Comparison of ENCODE assay signal across 8 cellular contexts in genomic region chr10:127563718-127564553, GRCh38. TPM values are rescaled to one million over a fixed set of nuclear protein-coding genes. Genes with fewer than 3 reads are reported as not detected.
DNase-seq lines count a peak whose midpoint lies in the region; ATAC-seq and TF ChIP-seq lines count a peak whose summit lies in the region.
"Had no signal": no experiment of that assay in that cellular context is flagged by ENCODE, and none has a peak within 500 bp of the region (broad histone marks: within the 10 kb centered on the region; RNA-seq: fewer than 3 reads in every experiment).

No MANE protein-coding gene starts in this region.

- H3K4me3 ChIP-seq in ascending aorta, result no peak overlapping the region

- no peaks in the 10 kb centered on the region for H3K9me3 ChIP-seq in ascending aorta

- peak; percentile 53 for ATAC-seq in GM18517 (IDR thresholded peaks at IDR 0.05; ENCODE audit: unreplicated experiment)
- ATAC-seq in GM19328 (IDR thresholded peaks at IDR 0.05; ENCODE audit: unreplicated experiment), result no peak
- no peak for ATAC-seq in effector memory CD8-positive, alpha-beta T cell (replicated peaks)
- ATAC-seq: T-cell had no signal

- no peak overlapping the region for H3K4me3 Mint-ChIP-seq in nephron progenitor cell
- no peak overlapping the region for H3K4me3 Mint-ChIP-seq in effector memory CD8-positive, alpha-beta T cell
- H3K4me3 Mint-ChIP-seq: T-cell had no signal

- H3K4me1 ChIP-seq in ascending aorta, result no peaks in the 10 kb centered on the region

- H3K36me3 Mint-ChIP-seq in nephron progenitor cell (ENCODE audit: low read depth), result no peaks in the 10 kb centered on the region
- no peaks in the 10 kb centered on the region for H3K36me3 Mint-ChIP-seq in effector memory CD8-positive, alpha-beta T cell (ENCODE audit: insufficient read depth)
- H3K36me3 Mint-ChIP-seq: T-cell had no signal

- no peaks in the 10 kb centered on the region for H3K9me3 Mint-ChIP-seq in nephron progenitor cell
- H3K9me3 Mint-ChIP-seq in effector memory CD8-positive, alpha-beta T cell, result no peaks in the 10 kb centered on the region

- peak in 2 of 3 experiments; percentile 6 to 33 for TF ChIP-seq CTCF in ascending aorta (IDR thresholded peaks at IDR 0.05)
- peak; percentile 75 for TF ChIP-seq CTCF in nephron progenitor cell (IDR thresholded peaks at IDR 0.05)

- no peaks in the 10 kb centered on the region for H3K4me1 Mint-ChIP-seq in nephron progenitor cell
- no peaks in the 10 kb centered on the region for H3K4me1 Mint-ChIP-seq in effector memory CD8-positive, alpha-beta T cell (ENCODE audit: low read depth in 2 of 2)
- H3K4me1 Mint-ChIP-seq: T-cell had no signal

- intact Hi-C loops in ascending aorta (cut with DNase I), result no loop called here

- H3K27me3 ChIP-seq in ascending aorta, result no peaks in the 10 kb centered on the region

- H3K27ac ChIP-seq in ascending aorta, result no peak overlapping the region

- no peaks in the 10 kb centered on the region for H3K36me3 ChIP-seq in ascending aorta

- DNase-seq in HT-29 (ENCODE audit: low spot score) (peak; percentile 18), ascending aorta (ENCODE audit: low spot score in 2 of 2) (no peak), nephron progenitor cell (peak; percentile 59), NCI-H2227 (lab: John Stamatoyannopoulos, UW; ENCODE audit: unreplicated experiment) (no peak)
- no peak for DNase-seq in effector memory CD8-positive, alpha-beta T cell

- H3K27ac Mint-ChIP-seq in nephron progenitor cell, result no peak overlapping the region
- no peak overlapping the region for H3K27ac Mint-ChIP-seq in effector memory CD8-positive, alpha-beta T cell
- H3K27ac Mint-ChIP-seq: T-cell had no signal

- H3K27me3 Mint-ChIP-seq in nephron progenitor cell (ENCODE audit: low read depth, poor library complexity), result peaks cover 23% of the 10 kb centered on the region
- H3K27me3 Mint-ChIP-seq in effector memory CD8-positive, alpha-beta T cell, result peaks cover 6 to 19% of the 10 kb centered on the region in 2 donors

RNA-seq across cellular contexts. Expression of gene NPS, which starts 14.8 kb away (rescaled TPM):
- not detected in 2 replicates for total RNA-seq in HT-29 (2014; rRNA removed; shearing (Covaris generic))
- not detected for total RNA-seq in ascending aorta
- total RNA-seq: T-cell had no signal

Comparison
In these comparisons a context has a peak if more than half of its experiments do, and no peak if none do; other contexts are left out.
1. DNase-seq: peak in HT-29 (single experiment) and nephron progenitor cell (single experiment); none in ascending aorta (0 of 2), effector memory CD8-positive, alpha-beta T cell (0 of 3) and NCI-H2227 (single experiment).